In genomic region chr2:33719067-33719466, GRCh38 we compare ENCODE assay signal across 9 cellular contexts.
"Had no signal": no experiment of that assay in that cellular context is flagged by ENCODE, and none has a peak within 500 bp of the region (broad histone marks: within the 10 kb centered on the region; RNA-seq: fewer than 3 reads in every experiment).

No MANE protein-coding gene starts in this region.

- DNase-seq: GM23248, GOT3, H7, HFFc6, KG1 had no signal

- H3K4me1 Mint-ChIP-seq: IgD-negative memory B cell had no signal

- H2AFZ ChIP-seq: GM23248 had no signal

- H3K9me3 ChIP-seq: HAP-1 had no signal

- H3K27ac ChIP-seq: GM23248, HL-60 had no signal

- ATAC-seq: HCT116 had no signal

- H3K4me3 ChIP-seq: GM23248, HAP-1 had no signal

- H3K27ac Mint-ChIP-seq: HFFc6, IgD-negative memory B cell had no signal

- H3K9me3 Mint-ChIP-seq: HFFc6, IgD-negative memory B cell had no signal

- H3K9ac ChIP-seq: GM23248 had no signal

- H3K36me3 Mint-ChIP-seq: IgD-negative memory B cell had no signal

- H3K4me1 ChIP-seq: HAP-1 had no signal

- H3K4me3 Mint-ChIP-seq: HFFc6, IgD-negative memory B cell had no signal

- H3K36me3 ChIP-seq: HAP-1 had no signal
